23 cellular contexts compared by ENCODE assay signal in the genomic region with DNA sequence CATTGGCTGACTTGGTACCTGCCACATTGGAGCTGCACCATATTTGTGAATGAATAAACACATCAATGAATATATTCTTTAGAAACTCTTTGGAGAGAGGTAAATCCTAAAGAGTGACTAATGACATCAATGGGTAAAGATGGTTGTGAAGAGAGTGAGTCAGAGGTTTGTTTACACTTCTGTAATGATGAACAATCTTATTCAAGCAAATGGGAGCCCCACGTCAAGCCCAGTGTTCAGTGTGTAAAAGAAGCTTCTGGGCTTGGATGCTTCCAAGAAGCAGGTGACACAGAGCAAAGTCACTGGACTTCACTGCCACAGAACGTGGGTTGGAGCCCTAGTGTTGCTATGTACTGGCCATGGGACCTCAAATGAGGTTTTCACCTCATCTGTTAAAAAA.
DNase-seq lines count a peak whose midpoint lies in the region; ATAC-seq and TF ChIP-seq lines count a peak whose summit lies in the region.
"Had no signal": no experiment of that assay in that cellular context is flagged by ENCODE, and none has a peak within 500 bp of the region (broad histone marks: within the 10 kb centered on the region; RNA-seq: fewer than 3 reads in every experiment).

No MANE protein-coding gene starts in this region.

- H3K27ac ChIP-seq in right atrium auricular region = no peak overlapping the region
- H3K27ac ChIP-seq in right cardiac atrium (ENCODE audit: low read length) = no peak overlapping the region
- H3K27ac ChIP-seq in SJSA1 = peak overlapping the region; percentile 47; the same call in 1 of the 2 replicates
- no peak overlapping the region for H3K27ac ChIP-seq in SJCRH30
- H3K27ac ChIP-seq: body of pancreas, parathyroid adenoma, tibial nerve had no signal

- H3K9me3 ChIP-seq in right atrium auricular region (no peaks in the 10 kb centered on the region), right cardiac atrium (ENCODE audit: control insufficient read depth, low read length) (no peaks in the 10 kb centered on the region), SJSA1 (replicated peaks) (no peaks in the 10 kb centered on the region), SJCRH30 (replicated peaks) (no peaks in the 10 kb centered on the region)
- H3K9me3 ChIP-seq: body of pancreas had no signal

- TF ChIP-seq CTCF in right atrium auricular region (IDR thresholded peaks at IDR 0.05) (no peak), fibroblast of mammary gland (conservative IDR thresholded peaks at IDR 0.05; ENCODE audit: control insufficient read depth, insufficient read depth, low read depth, low read length) (no peak)

- ATAC-seq in right cardiac atrium (no peak), HG02623 (IDR thresholded peaks at IDR 0.05; ENCODE audit: unreplicated experiment) (no peak), HG03159 (IDR thresholded peaks at IDR 0.05; ENCODE audit: unreplicated experiment) (no peak)
- ATAC-seq: body of pancreas; HCT116; left ventricle myocardium superior; SK-N-SH treated with all-trans-retinoic acid at 6 μM for 48 hours; stimulated activated effector memory CD8-positive, alpha-beta T cell treated with anti-CD3 and anti-CD28 coated beads, Interleukin-12 subunit alpha, Interleukin-12 subunit beta, amount 100 ng/mL, for 72 hours had no signal

- 67% methylated on average over 2 of the region's 2 CpGs for WGBS in right cardiac atrium

- DNase-seq in right atrium auricular region (ENCODE audit: low spot score) = peak; percentile 7
- no peak for DNase-seq in right cardiac atrium
- DNase-seq in SJSA1 (ENCODE audit: low read depth in 1 of 2, low spot score in 2 of 2) = peak; percentile 61 to 67
- DNase-seq in fibroblast of mammary gland (ENCODE audit: low read depth) = peak; percentile 27
- no peak for DNase-seq in SJCRH30
- no peak for DNase-seq in NAMALWA (ENCODE audit: low spot score)
- DNase-seq: activated CD4-positive, alpha-beta T cell treated with anti-CD3 and anti-CD28 coated beads, Interleukin-2, amount 10 ng/mL, durations not matched to agents 24 days and 14 days; activated naive CD4-positive, alpha-beta T cell treated with anti-CD3 and anti-CD28 coated beads, Interleukin-2, amount 10 ng/mL, durations not matched to agents 7 days and 5 days; activated T-cell treated with anti-CD3 and anti-CD28 coated beads for 4 hours; body of pancreas; effector CD4-positive, alpha-beta T cell; foreskin melanocyte; Kasumi-1; left ventricle myocardium superior; NCI-H524; small intestine had no signal

- H3K27me3 ChIP-seq in right atrium auricular region = no peaks in the 10 kb centered on the region
- H3K27me3 ChIP-seq in right cardiac atrium (ENCODE audit: control insufficient read depth, insufficient read depth) = no peaks in the 10 kb centered on the region
- H3K27me3 ChIP-seq in SJSA1 (replicated peaks) = no peaks in the 10 kb centered on the region
- 0 out of 2 replicates have a peak, but pooled peaks cover under 1% of the 10 kb centered on the region for H3K27me3 ChIP-seq in SJCRH30
- H3K27me3 ChIP-seq: body of pancreas, tibial nerve had no signal

- intact Hi-C loops in right cardiac atrium (cut with DNase I) = no loop called here

- H3K4me3 ChIP-seq in right atrium auricular region (no peak overlapping the region), right cardiac atrium (ENCODE audit: low read length) (no peak overlapping the region), SJSA1 (no peak overlapping the region), fibroblast of mammary gland (ENCODE audit: control insufficient read depth, low read depth, low read length) (no peak overlapping the region), SJCRH30 (no peak overlapping the region)
- H3K4me3 ChIP-seq: body of pancreas, tibial nerve had no signal

- H3K36me3 ChIP-seq in right atrium auricular region (no peaks in the 10 kb centered on the region), SJSA1 (no peaks in the 10 kb centered on the region), SJCRH30 (no peaks in the 10 kb centered on the region)
- H3K36me3 ChIP-seq: tibial nerve had no signal

- H3K4me1 ChIP-seq in right atrium auricular region (no peaks in the 10 kb centered on the region), right cardiac atrium (ENCODE audit: control insufficient read depth, insufficient read depth, low read length) (no peaks in the 10 kb centered on the region), SJSA1 (replicated peaks) (peaks cover 59% of the 10 kb centered on the region), SJCRH30 (no peaks in the 10 kb centered on the region)
- H3K4me1 ChIP-seq: parathyroid adenoma, tibial nerve had no signal

Comparison
In these comparisons a context has a peak if more than half of its experiments do, and no peak if none do; other contexts are left out.
1. DNase-seq: peak in right atrium auricular region (single experiment), SJSA1 (2 of 2) and fibroblast of mammary gland (single experiment); none in right cardiac atrium (0 of 3), SJCRH30 (0 of 2) and NAMALWA (single experiment).